ENCODE assay signal across 19 cellular contexts in the genomic region with DNA sequence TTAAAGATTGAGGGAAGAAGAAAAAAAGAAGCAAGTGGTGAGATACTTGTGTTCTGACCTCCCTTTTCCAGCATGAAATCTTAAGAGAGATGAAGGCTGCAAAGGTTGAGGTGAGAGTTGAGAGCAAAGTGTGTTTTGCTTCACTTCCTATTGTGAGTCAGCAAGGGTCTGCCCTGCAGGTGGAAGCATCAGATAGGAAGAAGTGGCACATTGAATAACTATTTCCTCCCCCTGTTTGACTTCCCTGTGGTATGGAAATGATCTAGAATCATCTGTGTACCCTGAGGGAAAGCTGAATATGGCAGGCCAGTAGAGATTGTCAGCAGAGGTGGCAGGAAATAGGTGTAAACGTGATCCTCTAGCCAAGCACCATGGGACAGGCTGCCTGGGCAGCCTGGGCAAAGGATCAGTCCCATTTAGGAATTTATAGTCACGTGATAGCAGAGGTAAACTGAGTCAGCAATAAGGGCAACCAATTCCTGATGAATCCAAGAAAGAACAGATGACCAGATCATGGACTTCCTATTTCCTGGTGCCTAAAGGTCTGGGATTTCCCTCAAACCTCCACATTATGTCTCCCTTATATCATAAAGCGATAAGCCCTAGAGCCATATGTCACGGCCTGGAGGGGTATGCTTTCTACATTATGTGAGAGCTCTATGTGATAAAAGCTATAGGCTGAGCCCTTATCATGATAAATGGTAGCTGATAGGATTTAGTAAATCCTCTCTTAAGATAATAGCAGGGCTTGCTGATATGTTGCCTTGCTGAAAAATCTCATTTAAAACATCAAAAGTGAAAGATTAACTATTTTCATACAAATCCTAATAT.
"Had no signal": no experiment of that assay in that cellular context is flagged by ENCODE, and none has a peak within 500 bp of the region (broad histone marks: within the 10 kb centered on the region; RNA-seq: fewer than 3 reads in every experiment).

No MANE protein-coding gene starts in this region.

- H3K4me3 ChIP-seq: gastrocnemius medialis, heart left ventricle, lung, psoas muscle, thoracic aorta had no signal

- H3K27me3 ChIP-seq: gastrocnemius medialis, heart left ventricle had no signal

- DNase-seq: activated CD4-positive, alpha-beta memory T cell treated with anti-CD3 and anti-CD28 coated beads for 36 hours; activated CD4-positive, alpha-beta T cell treated with anti-CD3 and anti-CD28 coated beads for 1 hour; activated gamma-delta T cell treated with Interleukin-2 at 50 U/mL for 16 hours; activated T-cell treated with anti-CD3 and anti-CD28 coated beads, Interleukin-2, amount 50 U/mL, for 24 hours; cortex of kidney; effector CD4-positive, alpha-beta T cell; gastrocnemius medialis; heart left ventricle; left colon; midbrain; psoas muscle; stimulated activated CD4-positive, alpha-beta T cell treated with anti-CD3 and anti-CD28 coated beads, Interleukin-12 subunit alpha, Interleukin-12 subunit beta, amount 100 ng/mL, for 4 hours; stimulated activated CD4-positive, alpha-beta T cell treated with anti-CD3 and anti-CD28 coated beads, Interleukin-2, amount 100 ng/mL, for 24 hours; T-cell; T1000 had no signal

- H3K27ac ChIP-seq: epithelial cell of prostate, gastrocnemius medialis, heart left ventricle, psoas muscle, thoracic aorta had no signal

- H3K9me3 ChIP-seq: gastrocnemius medialis, psoas muscle, thoracic aorta had no signal

- ATAC-seq: gastrocnemius medialis; heart left ventricle; left colon; psoas muscle; stimulated activated effector memory CD8-positive, alpha-beta T cell treated with anti-CD3 and anti-CD28 coated beads, Interleukin-12 subunit alpha, Interleukin-12 subunit beta, amount 100 ng/mL, for 72 hours; T-cell had no signal

- H3K4me1 ChIP-seq: gastrocnemius medialis, psoas muscle had no signal

- H3K36me3 ChIP-seq: gastrocnemius medialis, heart left ventricle, thoracic aorta had no signal
